In the genomic region with DNA sequence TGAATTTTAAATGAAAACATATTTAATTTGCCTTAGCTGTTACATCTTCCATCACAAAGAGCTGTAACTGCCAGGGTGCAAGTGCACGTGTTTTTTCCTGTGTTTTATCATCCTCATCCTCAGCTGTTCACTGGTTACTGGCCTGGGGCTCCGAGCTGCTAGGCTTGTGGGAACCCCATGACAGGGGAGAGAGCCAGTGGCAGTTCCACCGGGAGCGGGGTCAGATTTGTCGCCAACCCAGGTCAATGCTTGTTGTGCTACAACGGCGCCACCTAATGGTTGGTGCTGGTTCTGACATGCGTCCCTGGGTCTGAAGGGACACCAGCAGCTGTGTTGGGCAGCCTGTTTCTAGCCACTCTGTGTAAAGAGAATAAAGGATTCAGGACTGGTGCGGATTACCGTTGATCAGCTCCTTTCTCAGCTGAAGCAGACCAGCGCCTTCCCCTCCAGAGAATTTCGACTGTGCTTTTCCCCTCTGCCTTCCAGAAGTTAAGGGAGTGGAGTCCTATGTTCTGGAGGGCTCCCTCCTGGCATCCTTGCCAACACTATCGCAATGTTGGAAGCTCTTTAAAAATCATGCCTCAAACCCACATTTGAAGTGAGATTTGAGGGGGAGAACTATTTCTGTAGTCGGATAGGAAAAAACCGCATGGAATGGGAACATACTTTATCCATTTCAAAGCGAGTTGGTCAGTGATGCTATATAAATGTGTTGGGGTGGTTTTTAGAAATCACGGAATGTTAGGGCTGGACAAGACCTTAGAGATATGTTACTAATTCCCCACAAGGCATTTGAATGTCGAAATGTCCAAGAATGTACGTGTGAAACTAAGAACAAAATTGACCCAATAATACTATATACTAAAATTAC, we compare ENCODE assay signal across 1 cellular context.
A peak's percentile ranks its signal among the peaks of the same experiment; 100 is the strongest.
TF ChIP-seq lines count a peak whose summit lies in the region.

No MANE protein-coding gene starts in this region.

TF ChIP-seq in GM12878, 131 proteins besides CTCF, POLR2A, EP300 and RAD21 (continued from another document and continues in another):
- TF ChIP-seq, protein P1, sequence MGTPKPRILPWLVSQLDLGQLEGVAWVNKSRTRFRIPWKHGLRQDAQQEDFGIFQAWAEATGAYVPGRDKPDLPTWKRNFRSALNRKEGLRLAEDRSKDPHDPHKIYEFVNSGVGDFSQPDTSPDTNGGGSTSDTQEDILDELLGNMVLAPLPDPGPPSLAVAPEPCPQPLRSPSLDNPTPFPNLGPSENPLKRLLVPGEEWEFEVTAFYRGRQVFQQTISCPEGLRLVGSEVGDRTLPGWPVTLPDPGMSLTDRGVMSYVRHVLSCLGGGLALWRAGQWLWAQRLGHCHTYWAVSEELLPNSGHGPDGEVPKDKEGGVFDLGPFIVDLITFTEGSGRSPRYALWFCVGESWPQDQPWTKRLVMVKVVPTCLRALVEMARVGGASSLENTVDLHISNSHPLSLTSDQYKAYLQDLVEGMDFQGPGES (IDR thresholded peaks at IDR 0.05) = no peak
- no peak for TF ChIP-seq EGR1 (IDR thresholded peaks at IDR 0.05; ENCODE audit: borderline replicate concordance in 1 of 2, low read depth in 2 of 2, low read length in 2 of 2)
- TF ChIP-seq NFIC (IDR thresholded peaks at IDR 0.05; ENCODE audit: low read depth, low read length) = no peak
- TF ChIP-seq, protein P2, sequence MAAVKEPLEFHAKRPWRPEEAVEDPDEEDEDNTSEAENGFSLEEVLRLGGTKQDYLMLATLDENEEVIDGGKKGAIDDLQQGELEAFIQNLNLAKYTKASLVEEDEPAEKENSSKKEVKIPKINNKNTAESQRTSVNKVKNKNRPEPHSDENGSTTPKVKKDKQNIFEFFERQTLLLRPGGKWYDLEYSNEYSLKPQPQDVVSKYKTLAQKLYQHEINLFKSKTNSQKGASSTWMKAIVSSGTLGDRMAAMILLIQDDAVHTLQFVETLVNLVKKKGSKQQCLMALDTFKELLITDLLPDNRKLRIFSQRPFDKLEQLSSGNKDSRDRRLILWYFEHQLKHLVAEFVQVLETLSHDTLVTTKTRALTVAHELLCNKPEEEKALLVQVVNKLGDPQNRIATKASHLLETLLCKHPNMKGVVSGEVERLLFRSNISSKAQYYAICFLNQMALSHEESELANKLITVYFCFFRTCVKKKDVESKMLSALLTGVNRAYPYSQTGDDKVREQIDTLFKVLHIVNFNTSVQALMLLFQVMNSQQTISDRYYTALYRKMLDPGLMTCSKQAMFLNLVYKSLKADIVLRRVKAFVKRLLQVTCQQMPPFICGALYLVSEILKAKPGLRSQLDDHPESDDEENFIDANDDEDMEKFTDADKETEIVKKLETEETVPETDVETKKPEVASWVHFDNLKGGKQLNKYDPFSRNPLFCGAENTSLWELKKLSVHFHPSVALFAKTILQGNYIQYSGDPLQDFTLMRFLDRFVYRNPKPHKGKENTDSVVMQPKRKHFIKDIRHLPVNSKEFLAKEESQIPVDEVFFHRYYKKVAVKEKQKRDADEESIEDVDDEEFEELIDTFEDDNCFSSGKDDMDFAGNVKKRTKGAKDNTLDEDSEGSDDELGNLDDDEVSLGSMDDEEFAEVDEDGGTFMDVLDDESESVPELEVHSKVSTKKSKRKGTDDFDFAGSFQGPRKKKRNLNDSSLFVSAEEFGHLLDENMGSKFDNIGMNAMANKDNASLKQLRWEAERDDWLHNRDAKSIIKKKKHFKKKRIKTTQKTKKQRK (IDR thresholded peaks at IDR 0.05; ENCODE audit: low read depth, low read length) = no peak
- TF ChIP-seq, protein P3, sequence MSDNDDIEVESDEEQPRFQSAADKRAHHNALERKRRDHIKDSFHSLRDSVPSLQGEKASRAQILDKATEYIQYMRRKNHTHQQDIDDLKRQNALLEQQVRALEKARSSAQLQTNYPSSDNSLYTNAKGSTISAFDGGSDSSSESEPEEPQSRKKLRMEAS (IDR thresholded peaks at IDR 0.05; ENCODE audit: low read depth, low read length) = 0 out of 2 replicates have a peak, but pooled peaks have one; percentile 28
- no peak for TF ChIP-seq LARP7 (IDR thresholded peaks at IDR 0.05)
- no peak for TF ChIP-seq TBL1XR1 (IDR thresholded peaks at IDR 0.05; ENCODE audit: low read depth, low read length)
- no peak for TF ChIP-seq SUPT20H (IDR thresholded peaks at IDR 0.05; ENCODE audit: borderline replicate concordance, control insufficient read depth, low read depth, low read length)
- TF ChIP-seq, protein P4, sequence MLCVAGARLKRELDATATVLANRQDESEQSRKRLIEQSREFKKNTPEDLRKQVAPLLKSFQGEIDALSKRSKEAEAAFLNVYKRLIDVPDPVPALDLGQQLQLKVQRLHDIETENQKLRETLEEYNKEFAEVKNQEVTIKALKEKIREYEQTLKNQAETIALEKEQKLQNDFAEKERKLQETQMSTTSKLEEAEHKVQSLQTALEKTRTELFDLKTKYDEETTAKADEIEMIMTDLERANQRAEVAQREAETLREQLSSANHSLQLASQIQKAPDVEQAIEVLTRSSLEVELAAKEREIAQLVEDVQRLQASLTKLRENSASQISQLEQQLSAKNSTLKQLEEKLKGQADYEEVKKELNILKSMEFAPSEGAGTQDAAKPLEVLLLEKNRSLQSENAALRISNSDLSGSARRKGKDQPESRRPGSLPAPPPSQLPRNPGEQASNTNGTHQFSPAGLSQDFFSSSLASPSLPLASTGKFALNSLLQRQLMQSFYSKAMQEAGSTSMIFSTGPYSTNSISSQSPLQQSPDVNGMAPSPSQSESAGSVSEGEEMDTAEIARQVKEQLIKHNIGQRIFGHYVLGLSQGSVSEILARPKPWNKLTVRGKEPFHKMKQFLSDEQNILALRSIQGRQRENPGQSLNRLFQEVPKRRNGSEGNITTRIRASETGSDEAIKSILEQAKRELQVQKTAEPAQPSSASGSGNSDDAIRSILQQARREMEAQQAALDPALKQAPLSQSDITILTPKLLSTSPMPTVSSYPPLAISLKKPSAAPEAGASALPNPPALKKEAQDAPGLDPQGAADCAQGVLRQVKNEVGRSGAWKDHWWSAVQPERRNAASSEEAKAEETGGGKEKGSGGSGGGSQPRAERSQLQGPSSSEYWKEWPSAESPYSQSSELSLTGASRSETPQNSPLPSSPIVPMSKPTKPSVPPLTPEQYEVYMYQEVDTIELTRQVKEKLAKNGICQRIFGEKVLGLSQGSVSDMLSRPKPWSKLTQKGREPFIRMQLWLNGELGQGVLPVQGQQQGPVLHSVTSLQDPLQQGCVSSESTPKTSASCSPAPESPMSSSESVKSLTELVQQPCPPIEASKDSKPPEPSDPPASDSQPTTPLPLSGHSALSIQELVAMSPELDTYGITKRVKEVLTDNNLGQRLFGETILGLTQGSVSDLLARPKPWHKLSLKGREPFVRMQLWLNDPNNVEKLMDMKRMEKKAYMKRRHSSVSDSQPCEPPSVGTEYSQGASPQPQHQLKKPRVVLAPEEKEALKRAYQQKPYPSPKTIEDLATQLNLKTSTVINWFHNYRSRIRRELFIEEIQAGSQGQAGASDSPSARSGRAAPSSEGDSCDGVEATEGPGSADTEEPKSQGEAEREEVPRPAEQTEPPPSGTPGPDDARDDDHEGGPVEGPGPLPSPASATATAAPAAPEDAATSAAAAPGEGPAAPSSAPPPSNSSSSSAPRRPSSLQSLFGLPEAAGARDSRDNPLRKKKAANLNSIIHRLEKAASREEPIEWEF (IDR thresholded peaks at IDR 0.05; ENCODE audit: insufficient replicate concordance, low read depth, low read length) = no peak
- no peak for TF ChIP-seq POLR2AphosphoS5 (IDR thresholded peaks at IDR 0.05; ENCODE audit: low read length)
- no peak for TF ChIP-seq KAT2A (conservative IDR thresholded peaks at IDR 0.05; ENCODE audit: control insufficient read depth, low read depth, low read length)
- TF ChIP-seq TCF7 (IDR thresholded peaks at IDR 0.05; ENCODE audit: borderline replicate concordance) = no peak
- TF ChIP-seq SMC3 (IDR thresholded peaks at IDR 0.05; ENCODE audit: borderline replicate concordance, low read length) = peak; percentile 99
- peak; percentile 87; the same call in 1 of the 2 replicates for TF ChIP-seq STAT1 (conservative IDR thresholded peaks at IDR 0.05)
- TF ChIP-seq, protein P5, sequence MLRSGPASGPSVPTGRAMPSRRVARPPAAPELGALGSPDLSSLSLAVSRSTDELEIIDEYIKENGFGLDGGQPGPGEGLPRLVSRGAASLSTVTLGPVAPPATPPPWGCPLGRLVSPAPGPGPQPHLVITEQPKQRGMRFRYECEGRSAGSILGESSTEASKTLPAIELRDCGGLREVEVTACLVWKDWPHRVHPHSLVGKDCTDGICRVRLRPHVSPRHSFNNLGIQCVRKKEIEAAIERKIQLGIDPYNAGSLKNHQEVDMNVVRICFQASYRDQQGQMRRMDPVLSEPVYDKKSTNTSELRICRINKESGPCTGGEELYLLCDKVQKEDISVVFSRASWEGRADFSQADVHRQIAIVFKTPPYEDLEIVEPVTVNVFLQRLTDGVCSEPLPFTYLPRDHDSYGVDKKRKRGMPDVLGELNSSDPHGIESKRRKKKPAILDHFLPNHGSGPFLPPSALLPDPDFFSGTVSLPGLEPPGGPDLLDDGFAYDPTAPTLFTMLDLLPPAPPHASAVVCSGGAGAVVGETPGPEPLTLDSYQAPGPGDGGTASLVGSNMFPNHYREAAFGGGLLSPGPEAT (IDR thresholded peaks at IDR 0.05; ENCODE audit: low read depth) = peak; percentile 34; the same call in 1 of the 2 replicates
- no peak for TF ChIP-seq YBX1 (IDR thresholded peaks at IDR 0.05)
- TF ChIP-seq TCF3 (IDR thresholded peaks at IDR 0.05; ENCODE audit: borderline replicate concordance, insufficient read depth, low read depth, low read length) = 0 out of 2 replicates have a peak, but pooled peaks have one; percentile 39
- TF ChIP-seq BRCA1 (IDR thresholded peaks at IDR 0.05; ENCODE audit: low read depth, low read length) = no peak
- TF ChIP-seq, protein P6, sequence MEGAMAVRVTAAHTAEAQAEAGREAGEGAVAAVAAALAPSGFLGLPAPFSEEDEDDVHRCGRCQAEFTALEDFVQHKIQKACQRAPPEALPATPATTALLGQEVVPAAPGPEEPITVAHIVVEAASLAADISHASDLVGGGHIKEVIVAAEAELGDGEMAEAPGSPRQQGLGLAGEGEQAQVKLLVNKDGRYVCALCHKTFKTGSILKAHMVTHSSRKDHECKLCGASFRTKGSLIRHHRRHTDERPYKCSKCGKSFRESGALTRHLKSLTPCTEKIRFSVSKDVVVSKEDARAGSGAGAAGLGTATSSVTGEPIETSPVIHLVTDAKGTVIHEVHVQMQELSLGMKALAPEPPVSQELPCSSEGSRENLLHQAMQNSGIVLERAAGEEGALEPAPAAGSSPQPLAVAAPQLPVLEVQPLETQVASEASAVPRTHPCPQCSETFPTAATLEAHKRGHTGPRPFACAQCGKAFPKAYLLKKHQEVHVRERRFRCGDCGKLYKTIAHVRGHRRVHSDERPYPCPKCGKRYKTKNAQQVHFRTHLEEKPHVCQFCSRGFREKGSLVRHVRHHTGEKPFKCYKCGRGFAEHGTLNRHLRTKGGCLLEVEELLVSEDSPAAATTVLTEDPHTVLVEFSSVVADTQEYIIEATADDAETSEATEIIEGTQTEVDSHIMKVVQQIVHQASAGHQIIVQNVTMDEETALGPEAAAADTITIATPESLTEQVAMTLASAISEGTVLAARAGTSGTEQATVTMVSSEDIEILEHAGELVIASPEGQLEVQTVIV (IDR thresholded peaks at IDR 0.05; ENCODE audit: borderline replicate concordance, partially characterized antibody) = no peak
- TF ChIP-seq, protein P7, sequence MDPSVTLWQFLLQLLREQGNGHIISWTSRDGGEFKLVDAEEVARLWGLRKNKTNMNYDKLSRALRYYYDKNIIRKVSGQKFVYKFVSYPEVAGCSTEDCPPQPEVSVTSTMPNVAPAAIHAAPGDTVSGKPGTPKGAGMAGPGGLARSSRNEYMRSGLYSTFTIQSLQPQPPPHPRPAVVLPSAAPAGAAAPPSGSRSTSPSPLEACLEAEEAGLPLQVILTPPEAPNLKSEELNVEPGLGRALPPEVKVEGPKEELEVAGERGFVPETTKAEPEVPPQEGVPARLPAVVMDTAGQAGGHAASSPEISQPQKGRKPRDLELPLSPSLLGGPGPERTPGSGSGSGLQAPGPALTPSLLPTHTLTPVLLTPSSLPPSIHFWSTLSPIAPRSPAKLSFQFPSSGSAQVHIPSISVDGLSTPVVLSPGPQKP (IDR thresholded peaks at IDR 0.05; ENCODE audit: low read depth, low read length) = no peak
- no peak for TF ChIP-seq ESRRA (IDR thresholded peaks at IDR 0.05; ENCODE audit: low read length)
- TF ChIP-seq GABPA (IDR thresholded peaks at IDR 0.05; ENCODE audit: low read depth) = no peak
- peak in 1 of 2 experiments; percentile 41; a peak in 1 of 4 replicates for TF ChIP-seq BHLHE40 (IDR thresholded peaks at IDR 0.05; ENCODE audit: borderline replicate concordance in 1 of 2, low read depth in 2 of 2, low read length in 1 of 2)
- peak; percentile 97 for TF ChIP-seq NR2F1 (conservative IDR thresholded peaks at IDR 0.05)
- no peak for TF ChIP-seq MYC (IDR thresholded peaks at IDR 0.05; ENCODE audit: insufficient read depth, insufficient read length, insufficient replicate concordance, low read length, severe bottlenecking)
- no peak for TF ChIP-seq KDM1A (IDR thresholded peaks at IDR 0.05; ENCODE audit: borderline replicate concordance)
- TF ChIP-seq TAF1 (IDR thresholded peaks at IDR 0.05; ENCODE audit: borderline replicate concordance, low read depth, low read length) = no peak
- TF ChIP-seq YY1 (IDR thresholded peaks at IDR 0.05; ENCODE audit: low read depth, low read length) = peak; percentile 83; the same call in 1 of the 2 replicates
- no peak for TF ChIP-seq NR2C2 (IDR thresholded peaks at IDR 0.05; ENCODE audit: borderline replicate concordance, control insufficient read depth, insufficient read length, low read depth)
- TF ChIP-seq SIN3A (IDR thresholded peaks at IDR 0.05; ENCODE audit: low read depth, low read length) = no peak
- TF ChIP-seq CEBPB (IDR thresholded peaks at IDR 0.05; ENCODE audit: borderline replicate concordance in 1 of 2, low read depth in 2 of 2, low read length in 2 of 2) = no peak
- TF ChIP-seq, protein P8, sequence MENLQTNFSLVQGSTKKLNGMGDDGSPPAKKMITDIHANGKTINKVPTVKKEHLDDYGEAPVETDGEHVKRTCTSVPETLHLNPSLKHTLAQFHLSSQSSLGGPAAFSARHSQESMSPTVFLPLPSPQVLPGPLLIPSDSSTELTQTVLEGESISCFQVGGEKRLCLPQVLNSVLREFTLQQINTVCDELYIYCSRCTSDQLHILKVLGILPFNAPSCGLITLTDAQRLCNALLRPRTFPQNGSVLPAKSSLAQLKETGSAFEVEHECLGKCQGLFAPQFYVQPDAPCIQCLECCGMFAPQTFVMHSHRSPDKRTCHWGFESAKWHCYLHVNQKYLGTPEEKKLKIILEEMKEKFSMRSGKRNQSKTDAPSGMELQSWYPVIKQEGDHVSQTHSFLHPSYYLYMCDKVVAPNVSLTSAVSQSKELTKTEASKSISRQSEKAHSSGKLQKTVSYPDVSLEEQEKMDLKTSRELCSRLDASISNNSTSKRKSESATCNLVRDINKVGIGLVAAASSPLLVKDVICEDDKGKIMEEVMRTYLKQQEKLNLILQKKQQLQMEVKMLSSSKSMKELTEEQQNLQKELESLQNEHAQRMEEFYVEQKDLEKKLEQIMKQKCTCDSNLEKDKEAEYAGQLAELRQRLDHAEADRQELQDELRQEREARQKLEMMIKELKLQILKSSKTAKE (IDR thresholded peaks at IDR 0.05; ENCODE audit: low read depth, poor library complexity, severe bottlenecking) = peak; percentile 59
- no peak for TF ChIP-seq ZNF384 (IDR thresholded peaks at IDR 0.05; ENCODE audit: borderline replicate concordance, low read depth, low read length)
- no peak for TF ChIP-seq SP1 (IDR thresholded peaks at IDR 0.05; ENCODE audit: low read depth, low read length)
- no peak for TF ChIP-seq TARDBP (IDR thresholded peaks at IDR 0.05; ENCODE audit: borderline replicate concordance)
